In genomic region chr5:104751969-104752368, GRCh38 we compare ENCODE assay signal across 21 cellular contexts.
"Had no signal": no experiment of that assay in that cellular context is flagged by ENCODE, and none has a peak within 500 bp of the region (broad histone marks: within the 10 kb centered on the region; RNA-seq: fewer than 3 reads in every experiment).

No MANE protein-coding gene starts in this region.

- DNase-seq: Kasumi-1, MM.1S, NCI-H1092 treated with DMSO at 0.1 percent for 48 hours, NCI-H1436, NCI-H187, NCI-H2029, NCI-H2081 treated with DMSO at 0.1 percent for 48 hours, NCI-H2171, NCI-H226, NCI-H446, NCI-H510A, NCI-H524 treated with DMSO at 0.1 percent for 48 hours, NCI-H69, NCI-H774, PC-3, SHP77 had no signal

- ATAC-seq: K562, Panc1, PC-3 had no signal

- H3K27ac ChIP-seq: HL-60, KMS-11, RWPE1 had no signal

- H3K4me3 ChIP-seq: K562 had no signal
